Comparison of ENCODE assay signal across 8 cellular contexts in the genomic region with DNA sequence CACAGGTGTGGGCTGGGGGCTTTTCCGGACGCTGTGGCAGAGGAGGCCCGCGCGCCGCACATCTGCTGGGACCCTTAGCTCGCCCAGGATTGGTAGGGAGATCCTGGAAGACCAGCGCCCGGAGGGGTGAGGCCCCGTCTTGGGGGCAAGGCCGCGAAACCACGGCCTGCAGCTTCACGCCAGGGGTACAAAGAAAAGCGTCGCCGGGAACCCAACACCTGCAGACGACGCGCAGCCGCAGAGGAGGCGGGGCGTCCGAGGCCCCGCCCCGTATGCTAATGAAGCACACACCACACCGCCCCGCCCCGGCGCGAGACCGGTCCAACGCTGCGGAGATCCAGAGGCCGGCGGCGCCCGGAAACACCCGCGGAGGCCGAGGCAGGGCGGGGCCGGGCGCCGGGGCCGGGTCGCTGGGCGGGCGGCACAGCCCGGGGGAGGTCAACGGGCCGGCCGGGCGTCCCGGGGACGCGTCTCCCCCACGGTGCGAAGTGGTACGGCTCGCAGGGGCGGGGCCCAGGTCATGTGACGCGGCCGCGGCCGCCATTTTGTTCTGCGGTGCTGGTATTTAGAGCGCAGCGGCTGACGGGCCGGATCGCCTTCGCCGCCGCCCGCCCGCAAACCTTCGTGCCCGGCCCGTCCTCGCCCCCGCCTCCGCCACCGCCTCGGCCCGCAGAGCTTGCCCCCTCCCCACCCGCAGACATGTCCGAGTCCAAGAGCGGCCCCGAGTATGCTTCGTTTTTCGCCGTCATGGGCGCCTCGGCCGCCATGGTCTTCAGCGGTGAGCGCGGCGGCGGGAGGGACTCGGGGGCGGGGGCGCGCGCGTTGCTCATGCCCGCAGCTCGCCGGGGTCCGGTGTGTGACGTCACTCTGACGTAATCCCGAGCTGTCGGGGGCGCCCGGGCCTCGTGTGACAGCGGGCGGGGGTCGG. TPM values are rescaled to one million over a fixed set of nuclear protein-coding genes. Genes with fewer than 3 reads are reported as not detected.
DNase-seq lines count a peak whose midpoint lies in the region; ATAC-seq and TF ChIP-seq lines count a peak whose summit lies in the region.

Gene ATP6V0C, plus strand, starts transcription at position 548 of the 928 bp plus-strand sequence. Its CDS starts 152 bp downstream, at position 700.

- no peaks in the 10 kb centered on the region for H3K27me3 ChIP-seq in dorsolateral prefrontal cortex

- no peak for TF ChIP-seq CTCF in CD14-positive monocyte (IDR thresholded peaks at IDR 0.05)
- TF ChIP-seq CTCF in dorsolateral prefrontal cortex (IDR thresholded peaks at IDR 0.05 in 54 of 56, conservative IDR thresholded peaks at IDR 0.05 in 2 of 56; ENCODE audit: low read depth in 1 of 56, partially characterized antibody in 56 of 56), result peak in 3 of 56 donors; percentile 18 to 39 (median 26)
- TF ChIP-seq CTCF in lower leg skin (IDR thresholded peaks at IDR 0.05), result no peak

- H3K27ac ChIP-seq in dorsolateral prefrontal cortex, result peak within 1 kb of the TSS; percentile 75 to 100 (median 98)

- H3K4me1 Mint-ChIP-seq in CD14-positive monocyte, result peaks cover 82% of the 10 kb centered on the region

- peak within 1 kb of the TSS; percentile 98 to 99 for H3K4me3 Mint-ChIP-seq in CD14-positive monocyte

- peaks cover 0 to 9% (median 0%) of the 10 kb centered on the region in 7 donors for H3K9me3 Mint-ChIP-seq in CD14-positive monocyte

- H3K36me3 Mint-ChIP-seq in CD14-positive monocyte, result peaks cover 26 to 33% of the 10 kb centered on the region in 2 donors

- peak; percentile 89 for DNase-seq in CD14-positive monocyte (ENCODE audit: low spot score)
- DNase-seq in NCI-H748 treated with DMSO at 0.1 percent for 48 hours (lab: John Stamatoyannopoulos, UW), result peak; percentile 62
- peak; percentile 89 to 92 for DNase-seq in activated CD4-positive, alpha-beta T cell treated with anti-CD3 and anti-CD28 coated beads, Interleukin-2, amount 50 U/mL, for 48 hours
- peak; percentile 89 to 94 (median 92) for DNase-seq in dorsolateral prefrontal cortex
- peak; percentile 90 to 98 for DNase-seq in lower leg skin (ENCODE audit: low spot score in 2 of 2)
- peak; percentile 86 to 90 for DNase-seq in stimulated activated CD4-positive, alpha-beta T cell treated with anti-CD3 and anti-CD28 coated beads, Interleukin-4, amount 100 ng/mL, for 4 hours

- intact Hi-C loops in CD14-positive monocyte (cut with micrococcal nuclease), result no loop called here
- intact Hi-C loops in dorsolateral prefrontal cortex (cut with DNase I), result no loop called here
- intact Hi-C loops in lower leg skin (cut with DNase I; ENCODE audit: low total_unique reads), result no loop called here

- H3K27ac Mint-ChIP-seq in CD14-positive monocyte, result peak within 1 kb of the TSS; percentile 99 to 100 (median 99)

- peak in 1 of 2 donors; percentile 93 for TF ChIP-seq POLR2A in lower leg skin (IDR thresholded peaks at IDR 0.05)

- peaks cover 2 to 6% (median 6%) of the 10 kb centered on the region in 3 donors for H3K27me3 Mint-ChIP-seq in CD14-positive monocyte (ENCODE audit: low read depth in 3 of 3)

- 1 to 2% methylated on average over 22 to 79 of the region's 122 CpGs for WGBS in lower leg skin, 2 donors

- ATAC-seq in GM19397 (IDR thresholded peaks at IDR 0.05; ENCODE audit: unreplicated experiment), result peak; percentile 71
- peak; percentile 41 for ATAC-seq in HG03558 (IDR thresholded peaks at IDR 0.05; ENCODE audit: extremely low read depth, unreplicated experiment)

- H3K4me3 ChIP-seq in dorsolateral prefrontal cortex, result peak within 1 kb of the TSS; percentile 59 to 99 (median 91)
- peak within 1 kb of the TSS; percentile 95 for H3K4me3 ChIP-seq in lower leg skin (ENCODE audit: low read depth, poor library complexity, severe bottlenecking)

RNA-seq across cellular contexts. Expression of gene ATP6V0C, which starts in this region (rescaled TPM):
- 100 to 1,000 TPM; 176 to 187 TPM for polyA plus RNA-seq in CD14-positive monocyte
- total RNA-seq in dorsolateral prefrontal cortex (100 to 1,000 TPM; 283 to 670 (median 496) TPM), lower leg skin (100 to 1,000 TPM in 3 of 4 donors, 10 to 100 TPM in 1; 63.1 to 218 (median 126) TPM)

Comparison
In these comparisons a context has a peak if more than half of its experiments do, and no peak if none do; other contexts are left out.
1. Peak in every context shown above with its lines: DNase-seq, ATAC-seq, H3K4me3 ChIP-seq and H3K27ac ChIP-seq.